Comparison of ENCODE assay signal across 9 cellular contexts in the genomic region with DNA sequence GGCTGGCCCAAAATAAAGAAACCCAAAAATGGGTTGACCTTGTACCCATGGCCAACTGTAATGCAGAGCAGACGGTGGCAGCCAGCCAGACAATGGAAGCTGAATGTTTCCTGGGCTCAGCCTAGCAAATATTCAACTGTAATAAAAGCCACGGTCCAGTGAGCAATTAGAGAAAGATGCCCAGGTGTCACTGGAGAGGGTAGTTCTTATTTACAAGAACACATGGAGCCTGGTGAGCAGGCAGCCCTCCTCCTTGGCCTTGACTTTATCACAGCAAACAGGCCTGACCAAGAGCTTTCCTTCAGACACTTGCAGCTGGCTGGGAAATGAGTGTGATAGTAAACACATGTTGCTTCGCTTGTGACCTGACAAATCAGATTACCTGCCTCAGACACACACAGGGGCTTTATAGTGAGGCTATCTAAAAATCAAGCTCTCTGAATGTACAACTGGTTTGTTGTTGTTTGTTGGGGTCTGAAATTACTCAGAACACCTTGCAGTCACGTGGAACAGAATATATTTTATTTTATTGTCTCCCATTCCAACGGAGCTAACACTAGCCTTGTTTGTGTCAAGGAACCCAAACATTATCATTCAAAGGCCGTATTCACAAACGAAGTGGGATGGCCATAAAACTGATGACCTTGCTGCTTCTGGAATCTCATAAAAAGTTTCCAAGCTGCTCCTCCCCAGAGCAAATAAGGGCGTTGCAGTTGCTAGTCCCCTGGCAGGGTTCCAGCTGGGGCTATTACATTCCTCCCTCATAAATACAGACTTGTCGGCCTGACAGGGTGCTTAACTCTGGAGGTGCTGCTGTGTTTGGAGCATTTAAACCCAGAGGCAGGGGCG.
DNase-seq lines count a peak whose midpoint lies in the region; ATAC-seq and TF ChIP-seq lines count a peak whose summit lies in the region.
"Had no signal": no experiment of that assay in that cellular context is flagged by ENCODE, and none has a peak within 500 bp of the region (broad histone marks: within the 10 kb centered on the region; RNA-seq: fewer than 3 reads in every experiment).

No MANE protein-coding gene starts in this region.

- no peak for TF ChIP-seq POLR2A in gastrocnemius medialis (IDR thresholded peaks at IDR 0.05)
- TF ChIP-seq POLR2A in esophagus muscularis mucosa (IDR thresholded peaks at IDR 0.05; ENCODE audit: low read depth): no peak

- TF ChIP-seq CTCF in LNCaP clone FGC (IDR thresholded peaks at IDR 0.05; ENCODE audit: control insufficient read depth, extremely low read depth, insufficient read depth) (no peak), gastrocnemius medialis (IDR thresholded peaks at IDR 0.05 in 4 of 5, conservative IDR thresholded peaks at IDR 0.05 in 1 of 5) (no peak), esophagus muscularis mucosa (IDR thresholded peaks at IDR 0.05) (no peak)

- H3K4me3 ChIP-seq in LNCaP clone FGC (ENCODE audit: low read depth, low read length) (peak overlapping the region; percentile 14; the same call in 1 of the 2 replicates), gastrocnemius medialis (no peak overlapping the region), esophagus muscularis mucosa (no peak overlapping the region)

- no peaks in the 10 kb centered on the region for H3K27me3 ChIP-seq in gastrocnemius medialis
- H3K27me3 ChIP-seq in esophagus muscularis mucosa: no peaks in the 10 kb centered on the region

- in situ Hi-C loops in gastrocnemius medialis (cut with MboI; ENCODE audit: low sequenced_read_pairs in 4 of 4): no loop called here

- peaks cover 0 to 18% (median 1%) of the 10 kb centered on the region in 5 donors for H3K27me3 Mint-ChIP-seq in naive thymus-derived CD8-positive, alpha-beta T cell
- H3K27me3 Mint-ChIP-seq: memory B cell had no signal

- H3K27ac ChIP-seq in gastrocnemius medialis (peak overlapping the region; percentile 74 to 83 (median 78)), esophagus muscularis mucosa (replicated peaks in 1 of 4) (peak overlapping the region in 1 of 4 donors; percentile 47)

- H3K9me3 Mint-ChIP-seq in naive thymus-derived CD8-positive, alpha-beta T cell: peaks cover 0 to 1% (median 0%) of the 10 kb centered on the region in 9 donors
- H3K9me3 Mint-ChIP-seq: memory B cell had no signal

- TF ChIP-seq EP300 in esophagus muscularis mucosa (IDR thresholded peaks at IDR 0.05): no peak

- no peak overlapping the region for H3K4me3 Mint-ChIP-seq in naive thymus-derived CD8-positive, alpha-beta T cell
- H3K4me3 Mint-ChIP-seq: memory B cell had no signal

- ATAC-seq in gastrocnemius medialis: peak; percentile 76 to 80
- no peak for ATAC-seq in naive thymus-derived CD8-positive, alpha-beta T cell

- H3K4me1 ChIP-seq in gastrocnemius medialis (peaks cover 37 to 41% of the 10 kb centered on the region in 2 donors), esophagus muscularis mucosa (peaks cover 13 to 16% (median 15%) of the 10 kb centered on the region in 4 donors)

- peaks cover 0 to 8% (median 2%) of the 10 kb centered on the region in 4 donors for H3K4me1 Mint-ChIP-seq in naive thymus-derived CD8-positive, alpha-beta T cell
- H3K4me1 Mint-ChIP-seq: memory B cell had no signal

- POLR2A ChIA-PET in naive thymus-derived CD8-positive, alpha-beta T cell (lab: Charles Lee): no interaction called here

- H3K36me3 ChIP-seq in gastrocnemius medialis (no peaks in the 10 kb centered on the region), esophagus muscularis mucosa (no peaks in the 10 kb centered on the region)

- 24% methylated on average over 10 of the region's 10 CpGs for WGBS in esophagus muscularis mucosa

- H3K9me3 ChIP-seq in gastrocnemius medialis (no peaks in the 10 kb centered on the region), esophagus muscularis mucosa (no peaks in the 10 kb centered on the region)

- intact Hi-C loops in gastrocnemius medialis (cut with DNase I; ENCODE audit: low total_unique reads): loop anchor here (2.0 kb wide), 1 partner anchor 33 kb away; no protein-coding TSS in a partner anchor
- intact Hi-C loops in esophagus muscularis mucosa (cut with DNase I): no loop called here

- H3K27ac Mint-ChIP-seq in naive thymus-derived CD8-positive, alpha-beta T cell: no peak overlapping the region
- H3K27ac Mint-ChIP-seq: memory B cell had no signal

- no peaks in the 10 kb centered on the region for H3K36me3 Mint-ChIP-seq in naive thymus-derived CD8-positive, alpha-beta T cell
- H3K36me3 Mint-ChIP-seq: memory B cell had no signal

- peak; percentile 98 for DNase-seq in LNCaP clone FGC (ENCODE audit: low read depth)
- peak; percentile 98 for DNase-seq in foreskin melanocyte
- DNase-seq in gastrocnemius medialis: peak; percentile 62 to 73
- no peak for DNase-seq in AML-193 (lab: John Stamatoyannopoulos, UW)
- DNase-seq in activated gamma-delta T cell treated with Interleukin-2 at 50 U/mL for 16 hours: no peak
- DNase-seq in naive thymus-derived CD8-positive, alpha-beta T cell: no peak
- no peak for DNase-seq in esophagus muscularis mucosa (ENCODE audit: extremely low spot score)

TF ChIP-seq in PFSK-1, 5 proteins besides CTCF, POLR2A, EP300 and RAD21:
- TF ChIP-seq TAF1 (IDR thresholded peaks at IDR 0.05; ENCODE audit: borderline replicate concordance, insufficient read depth, low read length) (peak; percentile 77; the same call in 1 of the 2 replicates), FOXP2 (optimal IDR thresholded peaks at IDR 0.05; ENCODE audit: borderline replicate concordance, extremely low read depth, extremely low read length, insufficient read depth) (no peak), POLR2AphosphoS5 (IDR thresholded peaks at IDR 0.05; ENCODE audit: low read depth, low read length) (peak; percentile 58; the same call in 1 of the 2 replicates), SIN3A (IDR thresholded peaks at IDR 0.05; ENCODE audit: borderline replicate concordance, insufficient read depth, low read length) (peak; percentile 43; the same call in 1 of the 2 replicates)
- TF ChIP-seq, protein P1, sequence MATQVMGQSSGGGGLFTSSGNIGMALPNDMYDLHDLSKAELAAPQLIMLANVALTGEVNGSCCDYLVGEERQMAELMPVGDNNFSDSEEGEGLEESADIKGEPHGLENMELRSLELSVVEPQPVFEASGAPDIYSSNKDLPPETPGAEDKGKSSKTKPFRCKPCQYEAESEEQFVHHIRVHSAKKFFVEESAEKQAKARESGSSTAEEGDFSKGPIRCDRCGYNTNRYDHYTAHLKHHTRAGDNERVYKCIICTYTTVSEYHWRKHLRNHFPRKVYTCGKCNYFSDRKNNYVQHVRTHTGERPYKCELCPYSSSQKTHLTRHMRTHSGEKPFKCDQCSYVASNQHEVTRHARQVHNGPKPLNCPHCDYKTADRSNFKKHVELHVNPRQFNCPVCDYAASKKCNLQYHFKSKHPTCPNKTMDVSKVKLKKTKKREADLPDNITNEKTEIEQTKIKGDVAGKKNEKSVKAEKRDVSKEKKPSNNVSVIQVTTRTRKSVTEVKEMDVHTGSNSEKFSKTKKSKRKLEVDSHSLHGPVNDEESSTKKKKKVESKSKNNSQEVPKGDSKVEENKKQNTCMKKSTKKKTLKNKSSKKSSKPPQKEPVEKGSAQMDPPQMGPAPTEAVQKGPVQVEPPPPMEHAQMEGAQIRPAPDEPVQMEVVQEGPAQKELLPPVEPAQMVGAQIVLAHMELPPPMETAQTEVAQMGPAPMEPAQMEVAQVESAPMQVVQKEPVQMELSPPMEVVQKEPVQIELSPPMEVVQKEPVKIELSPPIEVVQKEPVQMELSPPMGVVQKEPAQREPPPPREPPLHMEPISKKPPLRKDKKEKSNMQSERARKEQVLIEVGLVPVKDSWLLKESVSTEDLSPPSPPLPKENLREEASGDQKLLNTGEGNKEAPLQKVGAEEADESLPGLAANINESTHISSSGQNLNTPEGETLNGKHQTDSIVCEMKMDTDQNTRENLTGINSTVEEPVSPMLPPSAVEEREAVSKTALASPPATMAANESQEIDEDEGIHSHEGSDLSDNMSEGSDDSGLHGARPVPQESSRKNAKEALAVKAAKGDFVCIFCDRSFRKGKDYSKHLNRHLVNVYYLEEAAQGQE (IDR thresholded peaks at IDR 0.05; ENCODE audit: insufficient read depth in 1 of 2, low read depth in 2 of 2, low read length in 2 of 2): peak in 1 of 2 experiments; percentile 37; a peak in 1 of 4 replicates

Comparison
In these comparisons a context has a peak if more than half of its experiments do, and no peak if none do; other contexts are left out.
1. DNase-seq: peak in LNCaP clone FGC (single experiment), foreskin melanocyte (single experiment) and gastrocnemius medialis (2 of 2); none in AML-193 (0 of 2), activated gamma-delta T cell treated with Interleukin-2 at 50 U/mL for 16 hours (single experiment), naive thymus-derived CD8-positive, alpha-beta T cell (0 of 10) and esophagus muscularis mucosa (single experiment).
2. ATAC-seq: peak in gastrocnemius medialis (2 of 2); none in naive thymus-derived CD8-positive, alpha-beta T cell (0 of 2).